ENCODE assay signal across 6 cellular contexts in genomic region chr19:43984687-43985000, GRCh38. TPM values are rescaled to one million over a fixed set of nuclear protein-coding genes. Genes with fewer than 3 reads are reported as not detected.
DNase-seq lines count a peak whose midpoint lies in the region; ATAC-seq, FAIRE-seq and TF ChIP-seq lines count a peak whose summit lies in the region.

No MANE protein-coding gene starts in this region.

- peaks cover 25% of the 10 kb centered on the region for H3K36me3 Mint-ChIP-seq in activated T-cell treated with anti-CD3 and anti-CD28 coated beads, Interleukin-2, amount 50 U/mL, for 4 hours (ENCODE audit: insufficient read depth)
- peaks cover 18% of the 10 kb centered on the region for H3K36me3 Mint-ChIP-seq in progenitor cell of endocrine pancreas (ENCODE audit: insufficient read depth)

- no peak overlapping the region for H3K27ac ChIP-seq in duodenal mucosa (ENCODE audit: low read depth, low read length)

- TF ChIP-seq CTCF in progenitor cell of endocrine pancreas (IDR thresholded peaks at IDR 0.05; ENCODE audit: unreplicated experiment) (no peak), D721Med (IDR thresholded peaks at IDR 0.05; ENCODE audit: insufficient read depth, missing control alignments) (no peak)

- H3K4me3 ChIP-seq in duodenal mucosa (ENCODE audit: low read depth in 1 of 2, low read length in 2 of 2) = peak overlapping the region; percentile 84 to 98

- peaks cover 8% of the 10 kb centered on the region for H3K9me3 Mint-ChIP-seq in activated T-cell treated with anti-CD3 and anti-CD28 coated beads, Interleukin-2, amount 50 U/mL, for 4 hours
- H3K9me3 Mint-ChIP-seq in progenitor cell of endocrine pancreas (ENCODE audit: low read depth) = peaks cover 23% of the 10 kb centered on the region

- no peaks in the 10 kb centered on the region for H3K27me3 Mint-ChIP-seq in activated T-cell treated with anti-CD3 and anti-CD28 coated beads, Interleukin-2, amount 50 U/mL, for 4 hours (ENCODE audit: low read depth)
- no peaks in the 10 kb centered on the region for H3K27me3 Mint-ChIP-seq in progenitor cell of endocrine pancreas

- peak overlapping the region; percentile 97 for H3K4me3 Mint-ChIP-seq in activated T-cell treated with anti-CD3 and anti-CD28 coated beads, Interleukin-2, amount 50 U/mL, for 4 hours
- H3K4me3 Mint-ChIP-seq in progenitor cell of endocrine pancreas (ENCODE audit: low read depth) = peak overlapping the region; percentile 99

- H3K4me1 Mint-ChIP-seq in activated T-cell treated with anti-CD3 and anti-CD28 coated beads, Interleukin-2, amount 50 U/mL, for 4 hours (ENCODE audit: low read depth) = peaks cover 13% of the 10 kb centered on the region
- H3K4me1 Mint-ChIP-seq in progenitor cell of endocrine pancreas (ENCODE audit: low read depth) = peaks cover 4% of the 10 kb centered on the region

- no peak for DNase-seq in activated T-cell treated with anti-CD3 and anti-CD28 coated beads, Interleukin-2, amount 50 U/mL, for 4 hours
- no peak for DNase-seq in activated T-cell treated with anti-CD3 and anti-CD28 coated beads, Interleukin-2, amount 50 U/mL, for 1 hour
- DNase-seq in progenitor cell of endocrine pancreas (ENCODE audit: low spot score, unreplicated experiment) = no peak
- no peak for DNase-seq in D721Med (ENCODE audit: insufficient read length, low spot score)

- H3K9ac ChIP-seq in duodenal mucosa (ENCODE audit: low read depth in 1 of 2, low read length in 2 of 2) = peak overlapping the region; percentile 35 to 52

- H3K4me1 ChIP-seq in duodenal mucosa (ENCODE audit: control insufficient read depth in 1 of 2, insufficient read depth in 2 of 2, low read length in 2 of 2) = peaks cover 0 to 3% of the 10 kb centered on the region in 2 donors

- peak overlapping the region; percentile 84 for H3K27ac Mint-ChIP-seq in progenitor cell of endocrine pancreas

- ATAC-seq in activated T-cell treated with anti-CD3 and anti-CD28 coated beads, Interleukin-2, amount 50 U/mL, for 4 hours = peak in 1 of 2 donors; percentile 11
- no peak for ATAC-seq in GM21576 (IDR thresholded peaks at IDR 0.05; ENCODE audit: unreplicated experiment)

- peaks cover 5 to 9% of the 10 kb centered on the region in 2 donors for H3K36me3 ChIP-seq in duodenal mucosa (ENCODE audit: control insufficient read depth in 1 of 2, insufficient read depth in 2 of 2, low read length in 2 of 2)

- peaks cover 3 to 10% of the 10 kb centered on the region in 2 donors for H3K9me3 ChIP-seq in duodenal mucosa (ENCODE audit: control insufficient read depth in 1 of 2, low read length in 2 of 2)

- no peak for FAIRE-seq in D721Med (lab: Jason Lieb, UNC)

- H3K27me3 ChIP-seq in duodenal mucosa (ENCODE audit: control insufficient read depth in 1 of 2, insufficient read depth in 2 of 2, low read length in 2 of 2) = no peaks in the 10 kb centered on the region

RNA-seq across cellular contexts. Expression of gene ZNF155, which starts 0.7 kb away (rescaled TPM):
- 1 to 10 TPM; 2.4 to 4.2 (median 3.7) TPM for total RNA-seq in activated T-cell treated with anti-CD3 and anti-CD28 coated beads, Interleukin-2, amount 50 U/mL, for 4 hours
- total RNA-seq in progenitor cell of endocrine pancreas = 13.8 and 14.6 TPM in 2 replicates

RNA-seq across cellular contexts. Expression of gene ZNF230, which starts 18.1 kb away (rescaled TPM):
- total RNA-seq in activated T-cell treated with anti-CD3 and anti-CD28 coated beads, Interleukin-2, amount 50 U/mL, for 4 hours = 1 to 10 TPM; 1.1 to 1.9 (median 1.8) TPM
- total RNA-seq in progenitor cell of endocrine pancreas = 7.3 and 8.5 TPM in 2 replicates

RNA-seq across cellular contexts. Expression of gene ZNF221, which starts 33.6 kb away (rescaled TPM):
- under 1 TPM; 0.28 to 0.95 (median 0.63) TPM for total RNA-seq in activated T-cell treated with anti-CD3 and anti-CD28 coated beads, Interleukin-2, amount 50 U/mL, for 4 hours
- total RNA-seq in progenitor cell of endocrine pancreas = 12.0 and 14.8 TPM in 2 replicates

RNA-seq across cellular contexts. Expression of gene ZNF222, which starts 40.5 kb away (rescaled TPM):
- 1 to 10 TPM in 1 of 3 donors, under 1 TPM in 2; 0.40 to 1.4 (median 0.87) TPM for total RNA-seq in activated T-cell treated with anti-CD3 and anti-CD28 coated beads, Interleukin-2, amount 50 U/mL, for 4 hours
- 10.0 and 10.4 TPM in 2 replicates for total RNA-seq in progenitor cell of endocrine pancreas

RNA-seq across cellular contexts. Expression of gene ZNF45, which starts 49.6 kb away (rescaled TPM):
- total RNA-seq in activated T-cell treated with anti-CD3 and anti-CD28 coated beads, Interleukin-2, amount 50 U/mL, for 4 hours = 1 to 10 TPM; 5.4 to 7.2 (median 5.7) TPM
- total RNA-seq in progenitor cell of endocrine pancreas = 20.9 and 23.9 TPM in 2 replicates
